In the genomic region with DNA sequence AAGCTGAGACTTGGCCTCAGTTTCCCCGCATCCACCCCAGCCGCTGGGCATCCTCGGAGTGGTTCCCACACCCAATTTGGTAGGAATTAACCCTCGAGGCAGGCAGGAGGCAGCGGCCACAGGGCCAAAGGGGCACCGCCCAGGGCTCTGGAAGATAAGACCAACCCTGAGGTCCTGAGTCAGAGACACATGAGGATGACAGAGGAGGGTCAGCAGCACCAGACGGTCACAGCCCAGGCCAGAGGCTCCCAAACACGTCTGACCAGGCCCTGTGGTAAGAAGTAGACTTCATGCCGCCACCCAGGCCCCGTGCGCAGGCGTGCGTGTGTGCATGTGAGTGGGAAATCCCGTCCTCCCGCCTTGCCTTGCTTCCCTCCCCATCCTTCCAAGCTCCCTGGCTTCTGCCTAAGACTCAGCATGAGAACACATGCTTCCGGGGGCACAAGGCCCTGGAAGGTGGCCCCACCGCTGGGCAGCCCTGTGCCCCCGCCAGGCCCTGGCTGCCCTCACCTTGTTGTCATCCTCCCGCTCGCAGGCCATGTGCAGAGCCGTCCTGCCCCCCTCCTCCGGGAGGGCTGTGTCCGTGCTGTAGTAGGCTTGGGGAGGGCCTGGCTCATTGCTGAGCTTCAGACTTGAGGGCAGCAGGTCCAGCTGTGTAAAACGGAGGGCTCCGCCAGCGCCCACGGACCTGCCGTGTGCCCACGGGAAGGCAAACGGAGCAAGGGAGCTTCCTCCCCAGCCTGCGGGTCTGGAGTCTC, we compare ENCODE assay signal across 34 cellular contexts. TPM values are rescaled to one million over a fixed set of nuclear protein-coding genes. Genes with fewer than 3 reads are reported as not detected.
A peak's percentile ranks its signal among the peaks of the same experiment; 100 is the strongest.
DNase-seq lines count a peak whose midpoint lies in the region; ATAC-seq, FAIRE-seq and TF ChIP-seq lines count a peak whose summit lies in the region.
"Had no signal": no experiment of that assay in that cellular context is flagged by ENCODE, and none has a peak within 500 bp of the region (broad histone marks: within the 10 kb centered on the region; RNA-seq: fewer than 3 reads in every experiment).

No MANE protein-coding gene starts in this region.

- no peak for TF ChIP-seq CTCF in H1 (IDR thresholded peaks at IDR 0.05; ENCODE audit: control extremely low read depth in 1 of 3, insufficient read depth in 1 of 3, low read depth in 1 of 3, low read length in 3 of 3)

- H3K14ac ChIP-seq in H1 (ENCODE audit: insufficient read length) = no peak overlapping the region

- no peaks in the 10 kb centered on the region for H3K9me3 ChIP-seq in H1 (ENCODE audit: insufficient read depth in 2 of 2, low read depth in 1 of 2, low read length in 1 of 2)
- H3K9me3 ChIP-seq: HAP-1, heart left ventricle, neutrophil, prostate gland, sigmoid colon, tibial artery had no signal

- H4K8ac ChIP-seq in H1 (ENCODE audit: extremely low read depth, insufficient read depth, low read length) = peak overlapping the region; percentile 51

- peaks cover 0 to 1% (median 0%) of the 10 kb centered on the region in 4 experiments; a peak in 3 of 7 replicates for H3K27me3 ChIP-seq in H1 (replicated peaks in 1 of 4; ENCODE audit: control insufficient read depth in 3 of 4, extremely low read depth in 1 of 4, insufficient read depth in 3 of 4, low read length in 3 of 4)
- H3K27me3 ChIP-seq: heart left ventricle, neutrophil, sigmoid colon, tibial artery had no signal

- POLR2A ChIA-PET in H1 (lab: Charles Lee; ENCODE audit: partially characterized antibody) = no interaction called here

- no peak overlapping the region for H2BK120ac ChIP-seq in H1 (replicated peaks; ENCODE audit: low read depth, low read length)

- peaks cover 0 to under 1% (median 0%) of the 10 kb centered on the region in 3 donors for H3K27me3 Mint-ChIP-seq in immature natural killer cell (ENCODE audit: low read depth in 3 of 3)
- H3K27me3 Mint-ChIP-seq: central memory CD8-positive, alpha-beta T cell; naive B cell; T-cell had no signal

- no peaks in the 10 kb centered on the region for H3K4me1 ChIP-seq in H1 (replicated peaks in 1 of 4; ENCODE audit: control insufficient read depth in 3 of 4, insufficient read depth in 4 of 4, low read length in 3 of 4)
- H3K4me1 ChIP-seq: HAP-1, prostate gland, tibial artery had no signal

- H3K4me1 Mint-ChIP-seq in immature natural killer cell = peaks cover 10 to 12% of the 10 kb centered on the region in 2 donors

- TF ChIP-seq EP300 in H1 (IDR thresholded peaks at IDR 0.05; ENCODE audit: borderline replicate concordance in 1 of 2, low read depth in 2 of 2, low read length in 2 of 2) = no peak

- H3K18ac ChIP-seq in H1 (ENCODE audit: extremely low read depth, low read length) = no peak overlapping the region

- H3K79me2 ChIP-seq in H1 (ENCODE audit: control insufficient read depth in 1 of 2, insufficient read depth in 2 of 2, low read length in 2 of 2) = no peaks in the 10 kb centered on the region

- H2BK5ac ChIP-seq in H1 (ENCODE audit: low read depth, low read length) = no peak overlapping the region

- CTCF ChIA-PET in H1 (lab: Charles Lee; ENCODE audit: partially characterized antibody) = interaction anchor here (1.5 kb wide), 1 partner anchor 10 kb away, joined by 3 read pairs; no protein-coding TSS in a partner anchor

- no peak overlapping the region for H3K27ac ChIP-seq in H1 (ENCODE audit: low read depth, low read length)
- H3K27ac ChIP-seq: heart left ventricle, HL-60, KMS-11, neutrophil, prostate gland, sigmoid colon, tibial artery had no signal

- no peak overlapping the region for H2BK15ac ChIP-seq in H1 (ENCODE audit: low read length)

- no peak overlapping the region for H4K91ac ChIP-seq in H1 (replicated peaks; ENCODE audit: insufficient read length, low read length)

- H3K4me3 ChIP-seq in H1 (ENCODE audit: extremely low read depth in 1 of 4, insufficient read depth in 2 of 4, low read depth in 3 of 4, low read length in 4 of 4) = no peak overlapping the region
- H3K4me3 ChIP-seq: HAP-1, heart left ventricle, prostate gland, sigmoid colon, tibial artery had no signal

- H3K27ac Mint-ChIP-seq in immature natural killer cell = no peak overlapping the region
- H3K27ac Mint-ChIP-seq: T-cell had no signal

- H4K5ac ChIP-seq in H1 (ENCODE audit: insufficient read length, low read depth, low read length) = no peak overlapping the region

- H2AK5ac ChIP-seq in H1 (ENCODE audit: low read depth, low read length) = no peak overlapping the region

- no peak for TF ChIP-seq RAD21 in H1 (IDR thresholded peaks at IDR 0.05 in 1 of 2, conservative IDR thresholded peaks at IDR 0.05 in 1 of 2; ENCODE audit: low read depth in 2 of 2, low read length in 2 of 2)

- FAIRE-seq in H1 (lab: Jason Lieb, UNC) = no peak
- FAIRE-seq: endometrium, GM12891 had no signal

- no peak overlapping the region for H2BK12ac ChIP-seq in H1 (ENCODE audit: low read depth, low read length)

- no peaks in the 10 kb centered on the region for H3K79me1 ChIP-seq in H1 (ENCODE audit: low read depth, low read length)

- TF ChIP-seq POLR2A in H1 (IDR thresholded peaks at IDR 0.05; ENCODE audit: control extremely low read depth in 1 of 2, low read depth in 2 of 2, low read length in 2 of 2) = no peak

- H3K4ac ChIP-seq in H1 (replicated peaks; ENCODE audit: insufficient read length, low read depth, low read length) = no peak overlapping the region

- H3K4me3 Mint-ChIP-seq in immature natural killer cell = no peak overlapping the region
- H3K4me3 Mint-ChIP-seq: central memory CD8-positive, alpha-beta T cell; T-cell had no signal

- no peak overlapping the region for H2AFZ ChIP-seq in H1 (ENCODE audit: low read length)

- H3K36me3 Mint-ChIP-seq in immature natural killer cell = peaks cover 0 to 11% (median 4%) of the 10 kb centered on the region in 3 donors

- 83% methylated on average over 22 of the region's 31 CpGs; no CpG with 5 or more reads in 1 of the 2 experiments for WGBS in H1 (ENCODE audit: extremely low coverage in 1 of 2, insufficient coverage in 1 of 2, insufficient read length in 1 of 2, insufficient replicate concordance in 2 of 2, low coverage in 1 of 2, low lambda C conversion rate in 2 of 2, missing lambda C conversion rate in 1 of 2), 2 experiments

- H3K4me2 ChIP-seq in H1 (ENCODE audit: insufficient read depth in 1 of 2, low read depth in 2 of 2, low read length in 2 of 2) = no peak overlapping the region
- H3K4me2 ChIP-seq: KMS-11 had no signal

- H3K56ac ChIP-seq in H1 (replicated peaks; ENCODE audit: insufficient read length, low read depth, low read length) = no peak overlapping the region

- H2BK20ac ChIP-seq in H1 (ENCODE audit: low read length) = no peak overlapping the region

- H4K20me1 ChIP-seq in H1 (replicated peaks in 1 of 2; ENCODE audit: control insufficient read depth in 1 of 2, insufficient read depth in 2 of 2, low read length in 2 of 2) = peaks cover 0 to 3% of the 10 kb centered on the region in 2 experiments

- ATAC-seq in GM21526 (IDR thresholded peaks at IDR 0.05; ENCODE audit: low FRiP score, unreplicated experiment) = no peak
- ATAC-seq: heart left ventricle, T-cell had no signal

- H3K23ac ChIP-seq in H1 (ENCODE audit: insufficient read length) = no peak overlapping the region

- DNase-seq in stimulated activated CD4-positive, alpha-beta T cell treated with anti-CD3 and anti-CD28 coated beads, Interleukin-4, amount 100 ng/mL, for 24 hours = peak; percentile 1
- DNase-seq in stimulated activated CD4-positive, alpha-beta T cell treated with anti-CD3 and anti-CD28 coated beads, Interleukin-15, amount 100 ng/mL, for 24 hours = no peak
- DNase-seq in H1 (ENCODE audit: low read depth in 1 of 2, low spot score in 2 of 2) (no peak), mesenteric fat pad (ENCODE audit: low spot score) (peak; percentile 77), immature natural killer cell (no peak)
- DNase-seq in activated CD4-positive, alpha-beta T cell treated with anti-CD3 and anti-CD28 coated beads, Interleukin-2, amount 50 U/mL, for 4 hours = no peak
- DNase-seq: activated CD4-positive, alpha-beta T cell treated with anti-CD3 and anti-CD28 coated beads, Interleukin-2, amount 50 U/mL, for 1 hour; activated naive CD4-positive, alpha-beta T cell treated with Interleukin-2 at 50 U/mL for 16 hours; activated T-cell treated with anti-CD3 and anti-CD28 coated beads for 4 hours; C1 segment of cervical spinal cord; COR-L47; dermis blood vessel endothelial cell; DMS53; foreskin melanocyte; heart left ventricle; mesendoderm; naive B cell; NCI-H1930; NCI-H526; NK-92 treated with Interleukin-12 subunit alpha and Interleukin-12 subunit beta, amount 100 ng/mL, for 24 hours; sigmoid colon; stimulated activated CD4-positive, alpha-beta T cell treated with anti-CD3 and anti-CD28 coated beads, Interleukin-12 subunit alpha, Interleukin-12 subunit beta, amount 100 ng/mL, for 4 hours; stimulated activated CD4-positive, alpha-beta T cell treated with anti-CD3 and anti-CD28 coated beads, Interleukin-4, amount 100 ng/mL, for 1 hour; tibial artery had no signal

- peaks cover 6% of the 10 kb centered on the region; the same call in 1 of the 2 replicates for H3K23me2 ChIP-seq in H1 (ENCODE audit: low read depth, low read length)

- H3K36me3 ChIP-seq in H1 (ENCODE audit: control insufficient read depth in 2 of 4, insufficient read depth in 4 of 4, low read length in 3 of 4) = no peaks in the 10 kb centered on the region
- H3K36me3 ChIP-seq: HAP-1, prostate gland had no signal

- no peaks in the 10 kb centered on the region for H3K9me3 Mint-ChIP-seq in immature natural killer cell
- H3K9me3 Mint-ChIP-seq: central memory CD8-positive, alpha-beta T cell; T-cell had no signal

- no peak overlapping the region for H3K9ac ChIP-seq in H1 (replicated peaks in 1 of 4; ENCODE audit: extremely low read depth in 1 of 4, low read depth in 3 of 4, low read length in 3 of 4)
- H3K9ac ChIP-seq: KMS-11 had no signal

RNA-seq across cellular contexts. Expression of gene ANKMY1, which starts 46.3 kb away (rescaled TPM):
- total RNA-seq in H1 (2021; fragmentation: NEBNext Ultra II Directional; extraction: Animal tissue kit (Norgen Biotek cat#: 25700)) = 4.5 and 5.4 TPM in 2 replicates
- polyA plus RNA-seq in H1 (2011; rRNA removed) (4.8 and 6.4 TPM in 2 replicates), immature natural killer cell (10 to 100 TPM in 1 of 3 donors, 1 to 10 TPM in 2; 5.6 to 12.4 (median 7.3) TPM)
- polyA plus RNA-seq in H1 (2011; cell fraction: cytosol; rRNA removed) = 5.1 TPM
- 10.3 TPM for polyA plus RNA-seq in H1 (2011; cell fraction: nucleus; rRNA removed)
- 3.3 to 4.5 TPM (median 4.0 TPM) in 4 replicates for polyA plus RNA-seq in H1 (2012, experiment 1 of 2)
- 4.1 TPM for polyA plus RNA-seq in H1 (2012, experiment 2 of 2)
- 1.4 TPM for polyA plus RNA-seq in H1 (2013, experiment 1 of 2)
- polyA plus RNA-seq in H1 (2013, experiment 2 of 2) = 2.1 TPM
- 8.1 and 10.0 TPM in 2 replicates for polyA minus RNA-seq in H1 (2011; rRNA and poly(A)+ RNA removed)
- 3.9 TPM for polyA minus RNA-seq in H1 (2011; cell fraction: cytosol; rRNA and poly(A)+ RNA removed)
- polyA minus RNA-seq in H1 (2011; cell fraction: nucleus; rRNA and poly(A)+ RNA removed) = 15.7 TPM
- 11.4 TPM for total RNA-seq in mesenteric fat pad

RNA-seq across cellular contexts. Expression of gene DUSP28, which starts 48.6 kb away (rescaled TPM):
- total RNA-seq in H1 (2021; fragmentation: NEBNext Ultra II Directional; extraction: Animal tissue kit (Norgen Biotek cat#: 25700)) = 1.3 and 2.1 TPM in 2 replicates
- polyA plus RNA-seq in H1 (2011; rRNA removed) = 2.3 and 3.3 TPM in 2 replicates
- 2.8 TPM for polyA plus RNA-seq in H1 (2011; cell fraction: cytosol; rRNA removed)
- 2.2 TPM for polyA plus RNA-seq in H1 (2011; cell fraction: nucleus; rRNA removed)
- polyA plus RNA-seq in H1 (2012, experiment 1 of 2) = 1.6 to 2.9 TPM (median 1.9 TPM) in 4 replicates
- 2.8 TPM for polyA plus RNA-seq in H1 (2012, experiment 2 of 2)
- polyA plus RNA-seq in H1 (2013, experiment 1 of 2) = 1.5 TPM
- polyA plus RNA-seq in H1 (2013, experiment 2 of 2) = 1.8 TPM
- polyA minus RNA-seq in H1 (2011; rRNA and poly(A)+ RNA removed) = 1.1 and 4.7 TPM in 2 replicates
- 0.88 TPM for polyA minus RNA-seq in H1 (2011; cell fraction: cytosol; rRNA and poly(A)+ RNA removed)
- 7.1 TPM for polyA minus RNA-seq in H1 (2011; cell fraction: nucleus; rRNA and poly(A)+ RNA removed)
- 3.8 TPM for total RNA-seq in mesenteric fat pad
- 10 to 100 TPM; 13.7 to 27.4 (median 27.4) TPM for polyA plus RNA-seq in immature natural killer cell

RNA-seq across cellular contexts. Expression of gene RNPEPL1, which starts 56.8 kb away (rescaled TPM):
- 11.3 and 11.7 TPM in 2 replicates for total RNA-seq in H1 (2021; fragmentation: NEBNext Ultra II Directional; extraction: Animal tissue kit (Norgen Biotek cat#: 25700))
- 9.0 and 13.5 TPM in 2 replicates for polyA plus RNA-seq in H1 (2011; rRNA removed)
- 7.2 TPM for polyA plus RNA-seq in H1 (2011; cell fraction: cytosol; rRNA removed)
- polyA plus RNA-seq in H1 (2011; cell fraction: nucleus; rRNA removed) = 23.2 TPM
- polyA plus RNA-seq in H1 (2012, experiment 1 of 2) = 7.1 to 11.6 TPM (median 11.6 TPM) in 4 replicates
- 12.3 TPM for polyA plus RNA-seq in H1 (2012, experiment 2 of 2)
- 7.8 TPM for polyA plus RNA-seq in H1 (2013, experiment 1 of 2)
- polyA plus RNA-seq in H1 (2013, experiment 2 of 2) = 8.7 TPM
- polyA minus RNA-seq in H1 (2011; rRNA and poly(A)+ RNA removed) = 3.0 and 3.4 TPM in 2 replicates
- polyA minus RNA-seq in H1 (2011; cell fraction: cytosol; rRNA and poly(A)+ RNA removed) = 11.2 TPM
- 10.5 TPM for polyA minus RNA-seq in H1 (2011; cell fraction: nucleus; rRNA and poly(A)+ RNA removed)
- total RNA-seq in mesenteric fat pad = 69.9 TPM
- 10 to 100 TPM; 46.5 to 51.4 (median 49.9) TPM for polyA plus RNA-seq in immature natural killer cell

Comparison
In these comparisons a context has a peak if more than half of its experiments do, and no peak if none do; other contexts are left out.
1. DNase-seq: peak in stimulated activated CD4-positive, alpha-beta T cell treated with anti-CD3 and anti-CD28 coated beads, Interleukin-4, amount 100 ng/mL, for 24 hours (single experiment) and mesenteric fat pad (single experiment); none in stimulated activated CD4-positive, alpha-beta T cell treated with anti-CD3 and anti-CD28 coated beads, Interleukin-15, amount 100 ng/mL, for 24 hours (single experiment), H1 (0 of 2), immature natural killer cell (0 of 3) and activated CD4-positive, alpha-beta T cell treated with anti-CD3 and anti-CD28 coated beads, Interleukin-2, amount 50 U/mL, for 4 hours (0 of 2).